In the genomic region with DNA sequence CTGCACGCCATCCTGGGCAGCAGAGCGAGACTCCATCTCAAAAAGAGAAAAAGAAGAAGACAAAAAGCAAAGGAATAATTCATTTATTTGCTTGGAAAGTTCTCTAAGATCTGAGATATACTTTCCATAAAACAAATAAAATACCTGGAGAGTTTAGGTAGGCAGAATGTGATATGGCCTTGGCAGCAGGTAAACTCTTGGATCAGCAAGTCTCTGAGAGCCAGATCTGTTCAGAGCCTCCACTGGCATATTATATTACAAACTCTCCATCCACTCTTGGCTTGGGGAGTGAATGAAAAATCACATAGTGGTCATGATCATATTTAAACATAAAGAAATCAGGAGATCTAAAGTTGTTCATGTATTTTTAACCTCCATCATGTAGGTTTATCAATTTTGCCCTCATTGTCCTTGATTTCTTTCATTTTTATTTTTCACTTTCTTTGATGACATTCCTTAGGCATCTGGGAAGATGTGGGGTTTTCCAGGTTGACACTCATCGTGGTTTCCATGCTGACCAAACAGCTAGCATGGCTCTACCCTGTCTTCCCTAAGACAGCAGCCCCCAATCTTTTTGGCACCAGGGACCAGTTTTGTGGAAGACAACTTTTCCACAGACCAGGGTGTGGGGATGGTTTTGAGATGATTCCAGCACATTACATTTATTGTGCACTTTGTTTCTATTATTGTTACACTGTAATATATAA, we compare ENCODE assay signal across 28 cellular contexts. TPM values are rescaled to one million over a fixed set of nuclear protein-coding genes. Genes with fewer than 3 reads are reported as not detected.
"Had no signal": no experiment of that assay in that cellular context is flagged by ENCODE, and none has a peak within 500 bp of the region (broad histone marks: within the 10 kb centered on the region; RNA-seq: fewer than 3 reads in every experiment).

No MANE protein-coding gene starts in this region.

- DNase-seq: activated CD4-positive, alpha-beta memory T cell treated with anti-CD3 and anti-CD28 coated beads for 36 hours; activated CD4-positive, alpha-beta T cell treated with anti-CD3 and anti-CD28 coated beads for 36 hours; activated CD4-positive, alpha-beta T cell treated with anti-CD3 and anti-CD28 coated beads, Interleukin-2, amount 10 ng/mL, durations not matched to agents 24 days and 14 days; activated CD4-positive, CD25-positive, alpha-beta regulatory T cell; activated CD4-positive, CD25-positive, alpha-beta regulatory T cell treated with anti-CD3 and anti-CD28 coated beads, Interleukin-2, amount 50 U/mL, for 72 hours; activated CD8-positive, alpha-beta memory T cell treated with anti-CD3 and anti-CD28 coated beads, Interleukin-2, amount 50 U/mL, for 4 hours; activated CD8-positive, alpha-beta T cell treated with anti-CD3 and anti-CD28 coated beads, Interleukin-2, amount 10 ng/mL, durations not matched to agents 7 days and 5 days; activated gamma-delta T cell treated with Interleukin-2 at 50 U/mL for 16 hours; activated naive CD4-positive, alpha-beta T cell treated with anti-CD3 and anti-CD28 coated beads, Interleukin-2, amount 50 U/mL, for 16 hours; activated naive CD4-positive, alpha-beta T cell treated with Interleukin-2 at 50 U/mL for 16 hours; activated T-cell treated with anti-CD3 and anti-CD28 coated beads, Interleukin-2, amount 50 U/mL, for 24 hours; activated T-cell treated with anti-CD3 and anti-CD28 coated beads, Interleukin-2, amount 50 U/mL, for 72 hours; amniotic stem cell; anterior cingulate cortex; brain microvascular endothelial cell; dorsolateral prefrontal cortex; effector memory CD4-positive, alpha-beta T cell; endodermal cell; foreskin fibroblast; T-helper 2 cell had no signal

- H3K9me3 Mint-ChIP-seq: activated T-cell treated with anti-CD3 and anti-CD28 coated beads, Interleukin-2, amount 50 U/mL, for 24 hours had no signal

- H3K27me3 ChIP-seq: brain microvascular endothelial cell, dorsolateral prefrontal cortex had no signal

- H3K36me3 ChIP-seq: brain microvascular endothelial cell had no signal

- H3K4me1 Mint-ChIP-seq: activated CD4-positive, alpha-beta T cell treated with anti-CD3 and anti-CD28 coated beads, Interleukin-2, amount 10 ng/mL, durations not matched to agents 24 days and 14 days had no signal

- H3K36me3 Mint-ChIP-seq: activated CD4-positive, alpha-beta memory T cell treated with anti-CD3 and anti-CD28 coated beads for 36 hours had no signal

- H3K27me3 Mint-ChIP-seq: activated CD4-positive, alpha-beta memory T cell treated with anti-CD3 and anti-CD28 coated beads for 36 hours; activated CD4-positive, alpha-beta T cell treated with anti-CD3 and anti-CD28 coated beads for 36 hours had no signal

- ATAC-seq: activated CD4-positive, alpha-beta T cell treated with anti-CD3 and anti-CD28 coated beads for 36 hours; activated CD8-positive, alpha-beta memory T cell treated with anti-CD3 and anti-CD28 coated beads, Interleukin-2, amount 10 ng/mL, durations not matched to agents 7 days and 5 days; activated CD8-positive, alpha-beta T cell treated with anti-CD3 and anti-CD28 coated beads, Interleukin-2, amount 10 ng/mL, durations not matched to agents 7 days and 5 days; activated T-cell treated with anti-CD3 and anti-CD28 coated beads, Interleukin-2, amount 50 U/mL, for 72 hours; esophagus mucosa had no signal

- H3K27ac Mint-ChIP-seq: activated CD4-positive, alpha-beta memory T cell treated with anti-CD3 and anti-CD28 coated beads for 36 hours; activated CD4-positive, alpha-beta T cell treated with anti-CD3 and anti-CD28 coated beads for 36 hours; activated CD4-positive, alpha-beta T cell treated with anti-CD3 and anti-CD28 coated beads, Interleukin-2, amount 10 ng/mL, durations not matched to agents 24 days and 14 days; activated CD8-positive, alpha-beta memory T cell treated with anti-CD3 and anti-CD28 coated beads, Interleukin-2, amount 10 ng/mL, durations not matched to agents 7 days and 5 days; activated CD8-positive, alpha-beta T cell treated with anti-CD3 and anti-CD28 coated beads, Interleukin-2, amount 10 ng/mL, durations not matched to agents 7 days and 5 days; activated naive CD8-positive, alpha-beta T cell; activated T-cell treated with anti-CD3 and anti-CD28 coated beads, Interleukin-2, amount 50 U/mL, for 24 hours; activated T-cell treated with anti-CD3 and anti-CD28 coated beads, Interleukin-2, amount 50 U/mL, for 72 hours; dendritic cell treated with granulocyte-macrophage colony-stimulating factor and Interleukin-4, amounts not matched to agents 40 ng/mL and 50 ng/mL, for 4 days; endodermal cell had no signal

- H3K4me3 ChIP-seq: coronary artery, dorsolateral prefrontal cortex had no signal

- H3K27ac ChIP-seq: brain microvascular endothelial cell, coronary artery, dorsolateral prefrontal cortex had no signal

- H3K4me3 Mint-ChIP-seq: activated CD4-positive, alpha-beta memory T cell treated with anti-CD3 and anti-CD28 coated beads for 36 hours; activated CD4-positive, alpha-beta T cell treated with anti-CD3 and anti-CD28 coated beads for 36 hours; activated CD4-positive, alpha-beta T cell treated with anti-CD3 and anti-CD28 coated beads, Interleukin-2, amount 10 ng/mL, durations not matched to agents 24 days and 14 days; activated CD8-positive, alpha-beta memory T cell treated with anti-CD3 and anti-CD28 coated beads, Interleukin-2, amount 10 ng/mL, durations not matched to agents 7 days and 5 days; activated CD8-positive, alpha-beta T cell treated with anti-CD3 and anti-CD28 coated beads, Interleukin-2, amount 10 ng/mL, durations not matched to agents 7 days and 5 days; activated naive CD8-positive, alpha-beta T cell; activated T-cell treated with anti-CD3 and anti-CD28 coated beads, Interleukin-2, amount 50 U/mL, for 24 hours; activated T-cell treated with anti-CD3 and anti-CD28 coated beads, Interleukin-2, amount 50 U/mL, for 72 hours; central memory CD8-positive, alpha-beta T cell; dendritic cell treated with granulocyte-macrophage colony-stimulating factor and Interleukin-4, amounts not matched to agents 40 ng/mL and 50 ng/mL, for 4 days; endodermal cell had no signal

RNA-seq across cellular contexts. Expression of gene RAB17, which starts 47.0 kb away (rescaled TPM):
- total RNA-seq: activated CD4-positive, alpha-beta memory T cell treated with anti-CD3 and anti-CD28 coated beads for 36 hours; activated CD8-positive, alpha-beta memory T cell treated with anti-CD3 and anti-CD28 coated beads for 36 hours; activated CD8-positive, alpha-beta memory T cell treated with anti-CD3 and anti-CD28 coated beads, Interleukin-2, amount 10 ng/mL, durations not matched to agents 7 days and 5 days; T-helper 1 cell treated with Interleukin-12 subunit alpha and Interleukin-12 subunit beta and Interleukin-4 antibody, amounts not matched to agents 30 ng/mL and 1 ng/mL, for 36 hours had no signal
